In genomic region chr18:48342125-48342524, GRCh38 we compare ENCODE assay signal across 15 cellular contexts.
DNase-seq lines count a peak whose midpoint lies in the region; ATAC-seq and TF ChIP-seq lines count a peak whose summit lies in the region.
"Had no signal": no experiment of that assay in that cellular context is flagged by ENCODE, and none has a peak within 500 bp of the region (broad histone marks: within the 10 kb centered on the region; RNA-seq: fewer than 3 reads in every experiment).

No MANE protein-coding gene starts in this region.

- DNase-seq in NCI-H2081 (lab: John Stamatoyannopoulos, UW) (peak; percentile 38 to 52), NCI-H2081 treated with DMSO at 0.1 percent for 48 hours (lab: John Stamatoyannopoulos, UW) (no peak), WERI-Rb-1 (no peak), hypothalamus (lab: John Stamatoyannopoulos, UW) (peak in 35 of 51 donors; percentile 8 to 73 (median 48)), thoracic aorta (ENCODE audit: low spot score) (peak; percentile 33), left colon (no peak)
- DNase-seq: kidney glomerular epithelial cell, nephron progenitor cell, small intestine, transverse colon had no signal

- no peak for TF ChIP-seq CTCF in WERI-Rb-1 (IDR thresholded peaks at IDR 0.05; ENCODE audit: low read depth, low read length)
- TF ChIP-seq CTCF in thoracic aorta (IDR thresholded peaks at IDR 0.05) = no peak

- H3K4me3 ChIP-seq in WERI-Rb-1 (ENCODE audit: low read depth, low read length) (no peak overlapping the region), thoracic aorta (peak overlapping the region; percentile 48)
- H3K4me3 ChIP-seq: A549, transverse colon had no signal

- intact Hi-C loops in left colon (cut with DNase I, micrococcal nuclease) = no loop called here

- H3K27ac ChIP-seq in WERI-Rb-1 (peak overlapping the region; percentile 9; the same call in 1 of the 2 replicates), thoracic aorta (peak overlapping the region; percentile 61 to 78)
- H3K27ac ChIP-seq: A549, HL-60, transverse colon had no signal

- H3K27me3 ChIP-seq in WERI-Rb-1 (ENCODE audit: insufficient read depth, low read depth, severe bottlenecking) (no peaks in the 10 kb centered on the region), thoracic aorta (replicated peaks; ENCODE audit: insufficient read depth) (no peaks in the 10 kb centered on the region)
- H3K27me3 ChIP-seq: transverse colon had no signal

- ATAC-seq in thoracic aorta (ENCODE audit: insufficient number of reproducible peaks, low FRiP score, low read depth) (no peak), GM21367 (IDR thresholded peaks at IDR 0.05; ENCODE audit: unreplicated experiment) (no peak), HG03139 (IDR thresholded peaks at IDR 0.05; ENCODE audit: unreplicated experiment) (no peak), left colon (no peak)
- ATAC-seq: A549, WTC11 had no signal

- H3K9me3 ChIP-seq in WERI-Rb-1 (ENCODE audit: severe bottlenecking) (no peaks in the 10 kb centered on the region), thoracic aorta (no peaks in the 10 kb centered on the region)
- H3K9me3 ChIP-seq: A549, transverse colon had no signal

- H3K36me3 ChIP-seq in WERI-Rb-1 = no peaks in the 10 kb centered on the region
- no peaks in the 10 kb centered on the region for H3K36me3 ChIP-seq in thoracic aorta
- H3K36me3 ChIP-seq: transverse colon had no signal

- H3K4me1 ChIP-seq in thoracic aorta (ENCODE audit: control insufficient read depth in 1 of 2, low read depth in 2 of 2) = peaks cover 16 to 54% of the 10 kb centered on the region in 2 donors
- H3K4me1 ChIP-seq: A549, transverse colon had no signal

Comparison
In these comparisons a context has a peak if more than half of its experiments do, and no peak if none do; other contexts are left out.
1. DNase-seq: peak in NCI-H2081 (2 of 2), hypothalamus (35 of 51) and thoracic aorta (single experiment); none in NCI-H2081 treated with DMSO at 0.1 percent for 48 hours (single experiment), WERI-Rb-1 (single experiment) and left colon (0 of 2).